7 cellular contexts compared by ENCODE assay signal in the genomic region with DNA sequence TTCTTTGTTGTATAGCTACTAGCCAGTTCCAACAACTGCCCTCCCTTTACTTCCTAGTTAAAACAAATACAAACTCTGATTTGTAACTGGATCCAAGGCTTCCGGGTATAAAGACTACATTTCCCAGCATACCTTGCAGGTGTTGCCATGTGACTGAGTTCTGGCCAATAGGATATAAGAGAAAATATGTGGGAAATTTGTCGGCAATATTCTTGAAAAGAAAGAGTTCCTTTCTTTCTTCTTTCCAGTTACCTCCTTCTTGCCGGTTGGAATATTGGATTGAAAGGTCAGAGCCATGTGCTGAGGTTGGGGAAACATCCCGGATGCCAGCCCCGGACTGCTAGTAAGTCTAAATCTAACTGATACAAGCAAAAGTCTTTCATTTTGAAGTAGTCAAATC. TPM values are rescaled to one million over a fixed set of nuclear protein-coding genes. Genes with fewer than 3 reads are reported as not detected.
A peak's percentile ranks its signal among the peaks of the same experiment; 100 is the strongest.
DNase-seq lines count a peak whose midpoint lies in the region; FAIRE-seq and TF ChIP-seq lines count a peak whose summit lies in the region.

No MANE protein-coding gene starts in this region.

- DNase-seq in GM03348 (ENCODE audit: low spot score): peak; percentile 71
- DNase-seq in LHCN-M2 (ENCODE audit: low read depth): peak; percentile 58
- peak; percentile 52 for DNase-seq in foreskin melanocyte
- DNase-seq in retinal pigment epithelial cell (ENCODE audit: low read depth): peak; percentile 5
- DNase-seq in frontal cortex (ENCODE audit: low spot score in 2 of 2): no peak
- no peak for DNase-seq in NCI-H128 (lab: John Stamatoyannopoulos, UW; ENCODE audit: unreplicated experiment)

- FAIRE-seq in frontal cortex (lab: Jason Lieb, UNC): no peak

- peak overlapping the region; percentile 53 for H3K4me3 ChIP-seq in WI38 (ENCODE audit: low read depth, low read length)
- H3K4me3 ChIP-seq in retinal pigment epithelial cell (ENCODE audit: low read length): peak overlapping the region; percentile 33

- TF ChIP-seq CTCF in WI38 (IDR thresholded peaks at IDR 0.05; ENCODE audit: low read depth, low read length): no peak
- TF ChIP-seq CTCF in retinal pigment epithelial cell (conservative IDR thresholded peaks at IDR 0.05; ENCODE audit: low read depth, low read length): no peak

RNA-seq across cellular contexts. Expression of a gene that starts 23.0 kb away (rescaled TPM):
- total RNA-seq in LHCN-M2 (2014; rRNA removed) (10.1 and 12.9 TPM in 2 replicates), frontal cortex (10.2 TPM)
- polyA plus RNA-seq in LHCN-M2 (2012): 5.2 TPM

Comparison
In these comparisons a context has a peak if more than half of its experiments do, and no peak if none do; other contexts are left out.
1. DNase-seq: peak in GM03348 (single experiment), LHCN-M2 (single experiment), foreskin melanocyte (single experiment) and retinal pigment epithelial cell (single experiment); none in frontal cortex (0 of 2) and NCI-H128 (single experiment).